In the genomic region with DNA sequence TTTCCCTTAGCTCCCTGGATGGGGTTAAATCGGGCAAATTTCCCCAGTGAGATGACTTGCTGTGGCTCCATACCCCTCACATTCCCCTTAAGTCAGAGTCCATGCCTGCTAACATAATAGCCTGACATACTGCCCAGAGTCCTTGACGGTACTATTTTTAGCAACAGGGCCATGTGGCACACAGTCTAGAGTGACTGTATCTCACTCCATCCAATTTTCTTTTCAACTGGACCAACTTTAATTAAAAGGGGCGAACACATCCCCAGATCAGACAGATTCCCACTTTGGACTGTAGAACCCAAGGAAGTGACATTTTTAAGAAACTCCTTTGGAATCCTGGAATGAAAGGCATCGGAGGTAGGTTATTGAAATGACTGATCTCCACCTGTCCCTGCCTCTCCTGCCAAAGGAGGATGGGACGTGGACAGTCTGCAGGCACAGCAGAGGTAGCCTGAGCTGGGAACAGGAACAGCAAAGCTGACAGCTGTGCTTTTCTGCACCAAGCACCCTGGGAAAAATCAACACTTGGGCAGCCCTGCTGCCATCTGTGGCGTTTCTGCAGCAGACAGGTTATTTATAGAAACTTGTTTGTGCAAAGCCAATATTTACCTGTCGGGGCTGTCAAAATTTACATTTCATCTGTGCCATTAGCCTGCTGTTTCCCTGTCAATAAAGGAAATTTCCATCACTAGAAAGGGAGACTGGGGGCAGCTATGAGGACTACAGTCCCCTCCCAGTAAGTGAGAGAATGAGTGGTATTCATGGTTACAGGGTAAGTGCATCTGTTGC, we compare ENCODE assay signal across 1 cellular context.
TF ChIP-seq lines count a peak whose summit lies in the region.

No MANE protein-coding gene starts in this region.

TF ChIP-seq in HepG2, 621 proteins besides CTCF, POLR2A, EP300 and RAD21 (continued from another document and continues in another):
- TF ChIP-seq, protein P1, sequence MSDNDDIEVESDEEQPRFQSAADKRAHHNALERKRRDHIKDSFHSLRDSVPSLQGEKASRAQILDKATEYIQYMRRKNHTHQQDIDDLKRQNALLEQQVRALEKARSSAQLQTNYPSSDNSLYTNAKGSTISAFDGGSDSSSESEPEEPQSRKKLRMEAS (IDR thresholded peaks at IDR 0.05): peak; percentile 41; the same call in 1 of the 2 replicates
- TF ChIP-seq CREB1 (IDR thresholded peaks at IDR 0.05) (no peak), CREB1 (CRISPR knock-in tag; IDR thresholded peaks at IDR 0.05) (peak; percentile 51; the same call in 1 of the 2 replicates), HNRNPK (IDR thresholded peaks at IDR 0.05; ENCODE audit: low read depth, low read length, poor library complexity, severe bottlenecking) (no peak), NFE2 (CRISPR knock-in tag; IDR thresholded peaks at IDR 0.05) (no peak), TAF1 (CRISPR knock-in tag; IDR thresholded peaks at IDR 0.05) (no peak), ZNF570 (CRISPR knock-in tag; IDR thresholded peaks at IDR 0.05; ENCODE audit: borderline replicate concordance) (no peak), ZNF329 (CRISPR knock-in tag; IDR thresholded peaks at IDR 0.05; ENCODE audit: low read depth) (no peak), ZBTB3 (CRISPR knock-in tag; IDR thresholded peaks at IDR 0.05; ENCODE audit: borderline replicate concordance, low read depth) (0 out of 2 replicates have a peak, but pooled peaks have one; percentile 62), RFXAP (CRISPR knock-in tag; IDR thresholded peaks at IDR 0.05; ENCODE audit: borderline replicate concordance) (peak; percentile 22; the same call in 1 of the 2 replicates), ZNF180 (CRISPR knock-in tag; IDR thresholded peaks at IDR 0.05; ENCODE audit: borderline replicate concordance, low read depth) (no peak), ZNF549 (CRISPR knock-in tag; IDR thresholded peaks at IDR 0.05) (no peak), SNRNP70 (IDR thresholded peaks at IDR 0.05; ENCODE audit: low read depth, low read length) (no peak), ZNF557 (CRISPR knock-in tag; IDR thresholded peaks at IDR 0.05) (no peak), MIXL1 (CRISPR knock-in tag; IDR thresholded peaks at IDR 0.05) (peak; percentile 91), FLYWCH1 (CRISPR knock-in tag; IDR thresholded peaks at IDR 0.05) (no peak), TSC22D2 (CRISPR knock-in tag; IDR thresholded peaks at IDR 0.05; ENCODE audit: borderline replicate concordance) (0 out of 2 replicates have a peak, but pooled peaks have one; percentile 46)
- TF ChIP-seq, protein P2, sequence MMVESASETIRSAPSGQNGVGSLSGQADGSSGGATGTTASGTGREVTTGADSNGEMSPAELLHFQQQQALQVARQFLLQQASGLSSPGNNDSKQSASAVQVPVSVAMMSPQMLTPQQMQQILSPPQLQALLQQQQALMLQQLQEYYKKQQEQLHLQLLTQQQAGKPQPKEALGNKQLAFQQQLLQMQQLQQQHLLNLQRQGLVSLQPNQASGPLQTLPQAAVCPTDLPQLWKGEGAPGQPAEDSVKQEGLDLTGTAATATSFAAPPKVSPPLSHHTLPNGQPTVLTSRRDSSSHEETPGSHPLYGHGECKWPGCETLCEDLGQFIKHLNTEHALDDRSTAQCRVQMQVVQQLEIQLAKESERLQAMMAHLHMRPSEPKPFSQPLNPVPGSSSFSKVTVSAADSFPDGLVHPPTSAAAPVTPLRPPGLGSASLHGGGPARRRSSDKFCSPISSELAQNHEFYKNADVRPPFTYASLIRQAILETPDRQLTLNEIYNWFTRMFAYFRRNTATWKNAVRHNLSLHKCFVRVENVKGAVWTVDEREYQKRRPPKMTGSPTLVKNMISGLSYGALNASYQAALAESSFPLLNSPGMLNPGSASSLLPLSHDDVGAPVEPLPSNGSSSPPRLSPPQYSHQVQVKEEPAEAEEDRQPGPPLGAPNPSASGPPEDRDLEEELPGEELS (CRISPR knock-in tag; IDR thresholded peaks at IDR 0.05): peak; percentile 92
- TF ChIP-seq, protein P3, sequence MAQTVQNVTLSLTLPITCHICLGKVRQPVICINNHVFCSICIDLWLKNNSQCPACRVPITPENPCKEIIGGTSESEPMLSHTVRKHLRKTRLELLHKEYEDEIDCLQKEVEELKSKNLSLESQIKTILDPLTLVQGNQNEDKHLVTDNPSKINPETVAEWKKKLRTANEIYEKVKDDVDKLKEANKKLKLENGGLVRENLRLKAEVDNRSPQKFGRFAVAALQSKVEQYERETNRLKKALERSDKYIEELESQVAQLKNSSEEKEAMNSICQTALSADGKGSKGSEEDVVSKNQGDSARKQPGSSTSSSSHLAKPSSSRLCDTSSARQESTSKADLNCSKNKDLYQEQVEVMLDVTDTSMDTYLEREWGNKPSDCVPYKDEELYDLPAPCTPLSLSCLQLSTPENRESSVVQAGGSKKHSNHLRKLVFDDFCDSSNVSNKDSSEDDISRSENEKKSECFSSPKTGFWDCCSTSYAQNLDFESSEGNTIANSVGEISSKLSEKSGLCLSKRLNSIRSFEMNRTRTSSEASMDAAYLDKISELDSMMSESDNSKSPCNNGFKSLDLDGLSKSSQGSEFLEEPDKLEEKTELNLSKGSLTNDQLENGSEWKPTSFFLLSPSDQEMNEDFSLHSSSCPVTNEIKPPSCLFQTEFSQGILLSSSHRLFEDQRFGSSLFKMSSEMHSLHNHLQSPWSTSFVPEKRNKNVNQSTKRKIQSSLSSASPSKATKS (CRISPR knock-in tag; IDR thresholded peaks at IDR 0.05): 0 out of 2 replicates have a peak, but pooled peaks have one; percentile 74
- TF ChIP-seq, protein P4, sequence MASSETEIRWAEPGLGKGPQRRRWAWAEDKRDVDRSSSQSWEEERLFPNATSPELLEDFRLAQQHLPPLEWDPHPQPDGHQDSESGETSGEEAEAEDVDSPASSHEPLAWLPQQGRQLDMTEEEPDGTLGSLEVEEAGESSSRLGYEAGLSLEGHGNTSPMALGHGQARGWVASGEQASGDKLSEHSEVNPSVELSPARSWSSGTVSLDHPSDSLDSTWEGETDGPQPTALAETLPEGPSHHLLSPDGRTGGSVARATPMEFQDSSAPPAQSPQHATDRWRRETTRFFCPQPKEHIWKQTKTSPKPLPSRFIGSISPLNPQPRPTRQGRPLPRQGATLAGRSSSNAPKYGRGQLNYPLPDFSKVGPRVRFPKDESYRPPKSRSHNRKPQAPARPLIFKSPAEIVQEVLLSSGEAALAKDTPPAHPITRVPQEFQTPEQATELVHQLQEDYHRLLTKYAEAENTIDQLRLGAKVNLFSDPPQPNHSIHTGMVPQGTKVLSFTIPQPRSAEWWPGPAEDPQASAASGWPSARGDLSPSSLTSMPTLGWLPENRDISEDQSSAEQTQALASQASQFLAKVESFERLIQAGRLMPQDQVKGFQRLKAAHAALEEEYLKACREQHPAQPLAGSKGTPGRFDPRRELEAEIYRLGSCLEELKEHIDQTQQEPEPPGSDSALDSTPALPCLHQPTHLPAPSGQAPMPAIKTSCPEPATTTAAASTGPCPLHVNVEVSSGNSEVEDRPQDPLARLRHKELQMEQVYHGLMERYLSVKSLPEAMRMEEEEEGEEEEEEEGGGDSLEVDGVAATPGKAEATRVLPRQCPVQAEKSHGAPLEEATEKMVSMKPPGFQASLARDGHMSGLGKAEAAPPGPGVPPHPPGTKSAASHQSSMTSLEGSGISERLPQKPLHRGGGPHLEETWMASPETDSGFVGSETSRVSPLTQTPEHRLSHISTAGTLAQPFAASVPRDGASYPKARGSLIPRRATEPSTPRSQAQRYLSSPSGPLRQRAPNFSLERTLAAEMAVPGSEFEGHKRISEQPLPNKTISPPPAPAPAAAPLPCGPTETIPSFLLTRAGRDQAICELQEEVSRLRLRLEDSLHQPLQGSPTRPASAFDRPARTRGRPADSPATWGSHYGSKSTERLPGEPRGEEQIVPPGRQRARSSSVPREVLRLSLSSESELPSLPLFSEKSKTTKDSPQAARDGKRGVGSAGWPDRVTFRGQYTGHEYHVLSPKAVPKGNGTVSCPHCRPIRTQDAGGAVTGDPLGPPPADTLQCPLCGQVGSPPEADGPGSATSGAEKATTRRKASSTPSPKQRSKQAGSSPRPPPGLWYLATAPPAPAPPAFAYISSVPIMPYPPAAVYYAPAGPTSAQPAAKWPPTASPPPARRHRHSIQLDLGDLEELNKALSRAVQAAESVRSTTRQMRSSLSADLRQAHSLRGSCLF (CRISPR knock-in tag; IDR thresholded peaks at IDR 0.05; ENCODE audit: borderline replicate concordance): no peak
- TF ChIP-seq, protein P5, sequence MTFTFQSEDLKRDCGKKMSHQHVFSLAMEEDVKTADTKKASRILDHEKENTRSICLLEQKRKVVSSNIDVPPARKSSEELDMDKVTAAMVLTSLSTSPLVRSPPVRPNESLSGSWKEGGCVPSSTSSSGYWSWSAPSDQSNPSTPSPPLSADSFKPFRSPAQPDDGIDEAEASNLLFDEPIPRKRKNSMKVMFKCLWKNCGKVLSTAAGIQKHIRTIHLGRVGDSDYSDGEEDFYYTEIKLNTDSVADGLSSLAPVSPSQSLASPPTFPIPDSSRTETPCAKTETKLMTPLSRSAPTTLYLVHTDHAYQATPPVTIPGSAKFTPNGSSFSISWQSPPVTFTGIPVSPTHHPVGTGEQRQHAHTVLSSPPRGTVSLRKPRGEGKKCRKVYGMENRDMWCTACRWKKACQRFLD (CRISPR knock-in tag; IDR thresholded peaks at IDR 0.05; ENCODE audit: borderline replicate concordance): no peak
- TF ChIP-seq, protein P6, sequence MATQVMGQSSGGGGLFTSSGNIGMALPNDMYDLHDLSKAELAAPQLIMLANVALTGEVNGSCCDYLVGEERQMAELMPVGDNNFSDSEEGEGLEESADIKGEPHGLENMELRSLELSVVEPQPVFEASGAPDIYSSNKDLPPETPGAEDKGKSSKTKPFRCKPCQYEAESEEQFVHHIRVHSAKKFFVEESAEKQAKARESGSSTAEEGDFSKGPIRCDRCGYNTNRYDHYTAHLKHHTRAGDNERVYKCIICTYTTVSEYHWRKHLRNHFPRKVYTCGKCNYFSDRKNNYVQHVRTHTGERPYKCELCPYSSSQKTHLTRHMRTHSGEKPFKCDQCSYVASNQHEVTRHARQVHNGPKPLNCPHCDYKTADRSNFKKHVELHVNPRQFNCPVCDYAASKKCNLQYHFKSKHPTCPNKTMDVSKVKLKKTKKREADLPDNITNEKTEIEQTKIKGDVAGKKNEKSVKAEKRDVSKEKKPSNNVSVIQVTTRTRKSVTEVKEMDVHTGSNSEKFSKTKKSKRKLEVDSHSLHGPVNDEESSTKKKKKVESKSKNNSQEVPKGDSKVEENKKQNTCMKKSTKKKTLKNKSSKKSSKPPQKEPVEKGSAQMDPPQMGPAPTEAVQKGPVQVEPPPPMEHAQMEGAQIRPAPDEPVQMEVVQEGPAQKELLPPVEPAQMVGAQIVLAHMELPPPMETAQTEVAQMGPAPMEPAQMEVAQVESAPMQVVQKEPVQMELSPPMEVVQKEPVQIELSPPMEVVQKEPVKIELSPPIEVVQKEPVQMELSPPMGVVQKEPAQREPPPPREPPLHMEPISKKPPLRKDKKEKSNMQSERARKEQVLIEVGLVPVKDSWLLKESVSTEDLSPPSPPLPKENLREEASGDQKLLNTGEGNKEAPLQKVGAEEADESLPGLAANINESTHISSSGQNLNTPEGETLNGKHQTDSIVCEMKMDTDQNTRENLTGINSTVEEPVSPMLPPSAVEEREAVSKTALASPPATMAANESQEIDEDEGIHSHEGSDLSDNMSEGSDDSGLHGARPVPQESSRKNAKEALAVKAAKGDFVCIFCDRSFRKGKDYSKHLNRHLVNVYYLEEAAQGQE (IDR thresholded peaks at IDR 0.05; ENCODE audit: borderline replicate concordance in 1 of 2, low read depth in 1 of 2, low read length in 2 of 2): peak in 1 of 2 experiments; percentile 72; a peak in 1 of 4 replicates
- TF ChIP-seq, protein P7, sequence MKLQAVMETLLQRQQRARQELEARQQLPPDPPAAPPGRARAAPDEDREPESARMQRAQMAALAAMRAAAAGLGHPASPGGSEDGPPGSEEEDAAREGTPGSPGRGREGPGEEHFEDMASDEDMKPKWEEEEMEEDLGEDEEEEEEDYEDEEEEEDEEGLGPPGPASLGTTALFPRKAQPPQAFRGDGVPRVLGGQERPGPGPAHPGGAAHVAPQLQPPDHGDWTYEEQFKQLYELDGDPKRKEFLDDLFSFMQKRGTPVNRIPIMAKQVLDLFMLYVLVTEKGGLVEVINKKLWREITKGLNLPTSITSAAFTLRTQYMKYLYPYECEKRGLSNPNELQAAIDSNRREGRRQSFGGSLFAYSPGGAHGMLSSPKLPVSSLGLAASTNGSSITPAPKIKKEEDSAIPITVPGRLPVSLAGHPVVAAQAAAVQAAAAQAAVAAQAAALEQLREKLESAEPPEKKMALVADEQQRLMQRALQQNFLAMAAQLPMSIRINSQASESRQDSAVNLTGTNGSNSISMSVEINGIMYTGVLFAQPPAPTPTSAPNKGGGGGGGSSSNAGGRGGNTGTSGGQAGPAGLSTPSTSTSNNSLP (IDR thresholded peaks at IDR 0.05; ENCODE audit: low read depth, low read length): peak; percentile 63; the same call in 1 of the 2 replicates
- TF ChIP-seq, protein P8, sequence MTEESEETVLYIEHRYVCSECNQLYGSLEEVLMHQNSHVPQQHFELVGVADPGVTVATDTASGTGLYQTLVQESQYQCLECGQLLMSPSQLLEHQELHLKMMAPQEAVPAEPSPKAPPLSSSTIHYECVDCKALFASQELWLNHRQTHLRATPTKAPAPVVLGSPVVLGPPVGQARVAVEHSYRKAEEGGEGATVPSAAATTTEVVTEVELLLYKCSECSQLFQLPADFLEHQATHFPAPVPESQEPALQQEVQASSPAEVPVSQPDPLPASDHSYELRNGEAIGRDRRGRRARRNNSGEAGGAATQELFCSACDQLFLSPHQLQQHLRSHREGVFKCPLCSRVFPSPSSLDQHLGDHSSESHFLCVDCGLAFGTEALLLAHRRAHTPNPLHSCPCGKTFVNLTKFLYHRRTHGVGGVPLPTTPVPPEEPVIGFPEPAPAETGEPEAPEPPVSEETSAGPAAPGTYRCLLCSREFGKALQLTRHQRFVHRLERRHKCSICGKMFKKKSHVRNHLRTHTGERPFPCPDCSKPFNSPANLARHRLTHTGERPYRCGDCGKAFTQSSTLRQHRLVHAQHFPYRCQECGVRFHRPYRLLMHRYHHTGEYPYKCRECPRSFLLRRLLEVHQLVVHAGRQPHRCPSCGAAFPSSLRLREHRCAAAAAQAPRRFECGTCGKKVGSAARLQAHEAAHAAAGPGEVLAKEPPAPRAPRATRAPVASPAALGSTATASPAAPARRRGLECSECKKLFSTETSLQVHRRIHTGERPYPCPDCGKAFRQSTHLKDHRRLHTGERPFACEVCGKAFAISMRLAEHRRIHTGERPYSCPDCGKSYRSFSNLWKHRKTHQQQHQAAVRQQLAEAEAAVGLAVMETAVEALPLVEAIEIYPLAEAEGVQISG (CRISPR knock-in tag; IDR thresholded peaks at IDR 0.05): peak; percentile 51
- TF ChIP-seq, protein P9, sequence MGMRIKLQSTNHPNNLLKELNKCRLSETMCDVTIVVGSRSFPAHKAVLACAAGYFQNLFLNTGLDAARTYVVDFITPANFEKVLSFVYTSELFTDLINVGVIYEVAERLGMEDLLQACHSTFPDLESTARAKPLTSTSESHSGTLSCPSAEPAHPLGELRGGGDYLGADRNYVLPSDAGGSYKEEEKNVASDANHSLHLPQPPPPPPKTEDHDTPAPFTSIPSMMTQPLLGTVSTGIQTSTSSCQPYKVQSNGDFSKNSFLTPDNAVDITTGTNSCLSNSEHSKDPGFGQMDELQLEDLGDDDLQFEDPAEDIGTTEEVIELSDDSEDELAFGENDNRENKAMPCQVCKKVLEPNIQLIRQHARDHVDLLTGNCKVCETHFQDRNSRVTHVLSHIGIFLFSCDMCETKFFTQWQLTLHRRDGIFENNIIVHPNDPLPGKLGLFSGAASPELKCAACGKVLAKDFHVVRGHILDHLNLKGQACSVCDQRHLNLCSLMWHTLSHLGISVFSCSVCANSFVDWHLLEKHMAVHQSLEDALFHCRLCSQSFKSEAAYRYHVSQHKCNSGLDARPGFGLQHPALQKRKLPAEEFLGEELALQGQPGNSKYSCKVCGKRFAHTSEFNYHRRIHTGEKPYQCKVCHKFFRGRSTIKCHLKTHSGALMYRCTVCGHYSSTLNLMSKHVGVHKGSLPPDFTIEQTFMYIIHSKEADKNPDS (CRISPR knock-in tag; IDR thresholded peaks at IDR 0.05): no peak
